In genomic region chr21:25811186-25811585, GRCh38 we compare ENCODE assay signal across 36 cellular contexts.
"Had no signal": no experiment of that assay in that cellular context is flagged by ENCODE, and none has a peak within 500 bp of the region (broad histone marks: within the 10 kb centered on the region; RNA-seq: fewer than 3 reads in every experiment).

No MANE protein-coding gene starts in this region.

- H3K36me3 ChIP-seq: MG63 had no signal

- H3K9me3 ChIP-seq: MG63 had no signal

- H3K4me3 ChIP-seq: MG63 had no signal

- DNase-seq: Kasumi-1, MG63, MM.1S, MV-4-11, NCI-H1048, NCI-H1092, NCI-H1092 treated with DMSO at 0.1 percent for 48 hours, NCI-H1105, NCI-H1105 treated with DMSO at 0.1 percent for 48 hours, NCI-H1417, NCI-H1417 treated with DMSO at 0.1 percent for 48 hours, NCI-H1436, NCI-H1436 treated with DMSO at 0.1 percent for 48 hours, NCI-H146, NCI-H1694, NCI-H1694 treated with DMSO at 0.1 percent for 48 hours, NCI-H187, NCI-H187 treated with DMSO at 0.1 percent for 48 hours, NCI-H1930, NCI-H2029, NCI-H2029 treated with DMSO at 0.1 percent for 48 hours, NCI-H2081, NCI-H2081 treated with DMSO at 0.1 percent for 48 hours, NCI-H2107, NCI-H2171, NCI-H2171 treated with DMSO at 0.1 percent for 48 hours, NCI-H2227 treated with DMSO at 0.1 percent for 48 hours, NCI-H226, NCI-H345, NCI-H446, NCI-H446 treated with DMSO at 0.1 percent for 48 hours, NCI-H510A, NCI-H510A treated with DMSO at 0.1 percent for 48 hours, NCI-H524, NCI-H524 treated with DMSO at 0.1 percent for 48 hours, NCI-H526 had no signal

- H3K27me3 ChIP-seq: MG63 had no signal
